8 cellular contexts compared by ENCODE assay signal in genomic region chr10:133275683-133276092, GRCh38. TPM values are rescaled to one million over a fixed set of nuclear protein-coding genes. Genes with fewer than 3 reads are reported as not detected.
DNase-seq lines count a peak whose midpoint lies in the region; ATAC-seq and TF ChIP-seq lines count a peak whose summit lies in the region.

No MANE protein-coding gene starts in this region.

- no peak overlapping the region for H3K4me2 ChIP-seq in osteoblast (ENCODE audit: insufficient read depth, low read length)

- intact Hi-C loops in Caco-2 (cut with micrococcal nuclease; ENCODE audit: unreplicated experiment), result no loop called here
- intact Hi-C loops in activated naive CD4-positive, alpha-beta T cell treated with anti-CD3 and anti-CD28 coated beads for 36 hours (cut with micrococcal nuclease), result loop anchor here (1.0 to 5.0 kb wide), 7 partner anchors 16 to 738 kb away; partner anchors contain the start of gene INPP5A

- H3K36me3 Mint-ChIP-seq in Caco-2 (ENCODE audit: insufficient read depth, unreplicated experiment), result peaks cover 28% of the 10 kb centered on the region
- H3K36me3 Mint-ChIP-seq in activated naive CD4-positive, alpha-beta T cell treated with anti-CD3 and anti-CD28 coated beads for 36 hours (ENCODE audit: low read depth), result peaks cover 11% of the 10 kb centered on the region

- H3K4me3 ChIP-seq in Caco-2 (ENCODE audit: low read depth, low read length) (no peak overlapping the region), osteoblast (ENCODE audit: insufficient read depth, low read length) (no peak overlapping the region)

- H3K27me3 ChIP-seq in Caco-2 (replicated peaks; ENCODE audit: control insufficient read depth, insufficient read depth, low read length) (no peaks in the 10 kb centered on the region), osteoblast (ENCODE audit: insufficient read depth, low read length) (peaks cover 19% of the 10 kb centered on the region)

- no peaks in the 10 kb centered on the region for H3K9me3 Mint-ChIP-seq in Caco-2 (ENCODE audit: unreplicated experiment)
- no peaks in the 10 kb centered on the region for H3K9me3 Mint-ChIP-seq in activated naive CD4-positive, alpha-beta T cell treated with anti-CD3 and anti-CD28 coated beads for 36 hours

- DNase-seq in Caco-2 (no peak), GM20000 (ENCODE audit: low spot score) (peak; percentile 80), osteoblast (ENCODE audit: insufficient read length, low spot score, missing footprints) (peak; percentile 87), SIG-M5 (lab: John Stamatoyannopoulos, UW) (no peak), NCI-H2227 (lab: John Stamatoyannopoulos, UW; ENCODE audit: unreplicated experiment) (no peak), dedifferentiated amniotic fluid mesenchymal stem cell (ENCODE audit: extremely low spot score) (no peak)
- DNase-seq in activated naive CD4-positive, alpha-beta T cell treated with anti-CD3 and anti-CD28 coated beads for 36 hours, result peak; percentile 60

- H3K36me3 ChIP-seq in Caco-2 (ENCODE audit: control insufficient read depth, insufficient read depth, low read length) (peaks cover 6% of the 10 kb centered on the region), osteoblast (ENCODE audit: insufficient read depth, low read length) (peaks cover 11% of the 10 kb centered on the region)

- H3K27ac ChIP-seq in osteoblast (ENCODE audit: low read depth, low read length), result no peak overlapping the region

- BruUV-seq in Caco-2 (replicated peaks; lab: Mats Ljungman, UMichigan), result no TSS peak

- POLR2A ChIA-PET in Caco-2 (lab: Charles Lee), result no interaction called here

- TF ChIP-seq CTCF in Caco-2 (IDR thresholded peaks at IDR 0.05; ENCODE audit: insufficient read depth in 1 of 2, low read depth in 1 of 2, low read length in 1 of 2, severe bottlenecking in 1 of 2, unreplicated experiment in 1 of 2) (no peak), GM20000 (IDR thresholded peaks at IDR 0.05; ENCODE audit: extremely low read depth, missing control alignments) (peak; percentile 42), osteoblast (IDR thresholded peaks at IDR 0.05; ENCODE audit: extremely low read depth, low read depth, low read length) (no peak)

- peaks cover 11% of the 10 kb centered on the region for H3K4me1 Mint-ChIP-seq in Caco-2 (ENCODE audit: low read depth, unreplicated experiment)
- H3K4me1 Mint-ChIP-seq in activated naive CD4-positive, alpha-beta T cell treated with anti-CD3 and anti-CD28 coated beads for 36 hours (ENCODE audit: low read depth), result peaks cover 23% of the 10 kb centered on the region

- H3K9me3 ChIP-seq in Caco-2 (no peaks in the 10 kb centered on the region), osteoblast (ENCODE audit: low read depth, low read length) (no peaks in the 10 kb centered on the region)

- peak; percentile 31 for ATAC-seq in HG03565 (IDR thresholded peaks at IDR 0.05; ENCODE audit: unreplicated experiment)

- CTCF ChIA-PET in Caco-2 (lab: Charles Lee), result interaction anchor here (1.0 to 1.5 kb wide), 2 partner anchors 18 kb away, joined by 4 to 7 read pairs; no protein-coding TSS in a partner anchor
- CTCF ChIA-PET in activated naive CD4-positive, alpha-beta T cell treated with anti-CD3 and anti-CD28 coated beads for 36 hours (lab: Charles Lee), result interaction anchor here (0.7 to 1.7 kb wide), 9 partner anchors 10 to 132 kb away, joined by 3 to 9 read pairs (median 6); no protein-coding TSS in a partner anchor

- H3K4me1 ChIP-seq in Caco-2, result peaks cover 53% of the 10 kb centered on the region
- no peaks in the 10 kb centered on the region for H3K4me1 ChIP-seq in osteoblast (ENCODE audit: insufficient read depth, low read length)

- no peaks in the 10 kb centered on the region for H3K79me2 ChIP-seq in osteoblast (ENCODE audit: insufficient read depth, low read length)

- H3K27me3 Mint-ChIP-seq in Caco-2 (ENCODE audit: insufficient read depth, unreplicated experiment), result no peaks in the 10 kb centered on the region
- H3K27me3 Mint-ChIP-seq in activated naive CD4-positive, alpha-beta T cell treated with anti-CD3 and anti-CD28 coated beads for 36 hours (ENCODE audit: low read depth), result no peaks in the 10 kb centered on the region

- peak overlapping the region; percentile 80 for H3K27ac Mint-ChIP-seq in Caco-2 (ENCODE audit: unreplicated experiment)
- H3K27ac Mint-ChIP-seq in activated naive CD4-positive, alpha-beta T cell treated with anti-CD3 and anti-CD28 coated beads for 36 hours, result peak overlapping the region; percentile 91

- peaks cover 10% of the 10 kb centered on the region for H4K20me1 ChIP-seq in osteoblast (ENCODE audit: insufficient read depth, low read length)

- peak overlapping the region; percentile 62 for H3K4me3 Mint-ChIP-seq in Caco-2 (ENCODE audit: unreplicated experiment)
- H3K4me3 Mint-ChIP-seq in activated naive CD4-positive, alpha-beta T cell treated with anti-CD3 and anti-CD28 coated beads for 36 hours, result peak overlapping the region; percentile 86

- no peak overlapping the region for H2AFZ ChIP-seq in osteoblast (ENCODE audit: low read length)

RNA-seq across cellular contexts. Expression of gene ADAM8, which starts 1.0 kb away (rescaled TPM):
- total RNA-seq in Caco-2 (2022) (13.4 and 16.8 TPM in 2 replicates), osteoblast (1.2 and 2.2 TPM in 2 replicates)
- 100 to 1,000 TPM; 112 to 120 TPM for total RNA-seq in activated naive CD4-positive, alpha-beta T cell treated with anti-CD3 and anti-CD28 coated beads for 36 hours

RNA-seq across cellular contexts. Expression of gene TUBGCP2, which starts 33.0 kb away (rescaled TPM):
- total RNA-seq in Caco-2 (2022) (92.2 and 93.3 TPM in 2 replicates), osteoblast (60.8 and 63.6 TPM in 2 replicates)
- 10 to 100 TPM; 47.9 to 56.1 TPM for total RNA-seq in activated naive CD4-positive, alpha-beta T cell treated with anti-CD3 and anti-CD28 coated beads for 36 hours

RNA-seq across cellular contexts. Expression of gene ZNF511, which starts 33.0 kb away (rescaled TPM):
- total RNA-seq in Caco-2 (2022) (98.5 and 112 TPM in 2 replicates), osteoblast (20.9 and 24.6 TPM in 2 replicates)
- 10 to 100 TPM; 37.1 to 39.4 TPM for total RNA-seq in activated naive CD4-positive, alpha-beta T cell treated with anti-CD3 and anti-CD28 coated beads for 36 hours

RNA-seq across cellular contexts. Expression of gene VENTX, which starts 38.0 kb away (rescaled TPM):
- 0.12 TPM in 1 of 2 replicates, not detected in the other for total RNA-seq in Caco-2 (2022)
- total RNA-seq in activated naive CD4-positive, alpha-beta T cell treated with anti-CD3 and anti-CD28 coated beads for 36 hours, result not detected
- not detected in 2 replicates for total RNA-seq in osteoblast

RNA-seq across cellular contexts. Expression of gene UTF1, which starts 45.7 kb away (rescaled TPM):
- total RNA-seq in Caco-2 (2022) (not detected in 2 replicates), osteoblast (not detected in 2 replicates)
- total RNA-seq in activated naive CD4-positive, alpha-beta T cell treated with anti-CD3 and anti-CD28 coated beads for 36 hours, result not detected

Comparison
In these comparisons a context has a peak if more than half of its experiments do, and no peak if none do; other contexts are left out.
1. DNase-seq: peak in GM20000 (single experiment), activated naive CD4-positive, alpha-beta T cell treated with anti-CD3 and anti-CD28 coated beads for 36 hours (single experiment) and osteoblast (single experiment); none in Caco-2 (0 of 2), SIG-M5 (single experiment), NCI-H2227 (single experiment) and dedifferentiated amniotic fluid mesenchymal stem cell (single experiment).